Comparison of ENCODE assay signal across 27 cellular contexts in genomic region chr6:51633424-51633823, GRCh38.
"Had no signal": no experiment of that assay in that cellular context is flagged by ENCODE, and none has a peak within 500 bp of the region (broad histone marks: within the 10 kb centered on the region; RNA-seq: fewer than 3 reads in every experiment).

No MANE protein-coding gene starts in this region.

- H3K4me1 ChIP-seq: colonic mucosa, esophagus muscularis mucosa, esophagus squamous epithelium, foreskin keratinocyte, gastrocnemius medialis, gastroesophageal sphincter, heart left ventricle, heart right ventricle had no signal

- H3K36me3 ChIP-seq: colonic mucosa, esophagus muscularis mucosa, esophagus squamous epithelium, gastrocnemius medialis, gastroesophageal sphincter, heart left ventricle, heart right ventricle had no signal

- H3K27ac ChIP-seq: colonic mucosa, coronary artery, epithelial cell of prostate, esophagus muscularis mucosa, esophagus squamous epithelium, foreskin keratinocyte, gastrocnemius medialis, gastroesophageal sphincter, heart left ventricle, heart right ventricle had no signal

- H3K9me3 Mint-ChIP-seq: dendritic cell treated with granulocyte-macrophage colony-stimulating factor and Interleukin-4, amounts not matched to agents 40 ng/mL and 50 ng/mL, for 4 days had no signal

- FAIRE-seq: colon, endometrium, endothelial cell of umbilical vein, frontal cortex had no signal

- H3K9me3 ChIP-seq: colonic mucosa, esophagus squamous epithelium, gastrocnemius medialis, gastroesophageal sphincter had no signal

- DNase-seq: colonic mucosa; cortex of kidney; dermis blood vessel endothelial cell; effector CD4-positive, alpha-beta T cell; effector CD8-positive, alpha-beta T cell; effector memory CD4-positive, alpha-beta T cell; effector memory CD8-positive, alpha-beta T cell; erythroblast; esophagus squamous epithelium; foreskin fibroblast; foreskin keratinocyte; foreskin melanocyte; gastrocnemius medialis; glutamatergic neuron; head of caudate nucleus; heart left ventricle; heart right ventricle had no signal

- H3K27me3 ChIP-seq: colonic mucosa, esophagus squamous epithelium, foreskin keratinocyte, gastrocnemius medialis, gastroesophageal sphincter, heart right ventricle had no signal

- H3K4me3 Mint-ChIP-seq: dendritic cell treated with granulocyte-macrophage colony-stimulating factor and Interleukin-4, amounts not matched to agents 40 ng/mL and 50 ng/mL, for 4 days; effector memory CD8-positive, alpha-beta T cell had no signal

- H3K4me3 ChIP-seq: colonic mucosa, coronary artery, esophagus muscularis mucosa, esophagus squamous epithelium, gastrocnemius medialis, gastroesophageal sphincter, heart left ventricle, heart right ventricle had no signal

- H3K27me3 Mint-ChIP-seq: dendritic cell treated with granulocyte-macrophage colony-stimulating factor and Interleukin-4, amounts not matched to agents 40 ng/mL and 50 ng/mL, for 4 days; effector memory CD8-positive, alpha-beta T cell had no signal

- H3K27ac Mint-ChIP-seq: dendritic cell treated with granulocyte-macrophage colony-stimulating factor and Interleukin-4, amounts not matched to agents 40 ng/mL and 50 ng/mL, for 4 days; effector memory CD8-positive, alpha-beta T cell had no signal

- ATAC-seq: effector memory CD8-positive, alpha-beta T cell; esophagus mucosa; foreskin keratinocyte; gastrocnemius medialis; gastroesophageal sphincter; heart left ventricle; heart right ventricle had no signal
